ENCODE assay signal across 9 cellular contexts in genomic region chrX:100648601-100649417, GRCh38. TPM values are rescaled to one million over a fixed set of nuclear protein-coding genes. Genes with fewer than 3 reads are reported as not detected.
DNase-seq lines count a peak whose midpoint lies in the region; ATAC-seq and TF ChIP-seq lines count a peak whose summit lies in the region.
"Had no signal": no experiment of that assay in that cellular context is flagged by ENCODE, and none has a peak within 500 bp of the region (broad histone marks: within the 10 kb centered on the region; RNA-seq: fewer than 3 reads in every experiment).

No MANE protein-coding gene starts in this region.

- DNase-seq in NCI-H1105 (lab: John Stamatoyannopoulos, UW) (peak; percentile 8), cerebellar cortex (ENCODE audit: low spot score) (peak; percentile 18), left lobe of liver (ENCODE audit: low spot score) (no peak), tibial nerve (ENCODE audit: low spot score in 2 of 2) (no peak), NCI-H526 (lab: John Stamatoyannopoulos, UW) (no peak)
- DNase-seq in stimulated activated naive B cell treated with anti-CD40 and anti-IgM and Interleukin-4, amounts not matched to agents 10 μg/mL and 1 μg/mL and 100 μg/mL, for 72 hours: no peak
- DNase-seq: activated T-cell treated with anti-CD3 and anti-CD28 coated beads, Interleukin-2, amount 50 U/mL, for 1 hour had no signal

- TF ChIP-seq EP300 in tibial nerve (IDR thresholded peaks at IDR 0.05): no peak

- no peak for TF ChIP-seq CTCF in tibial nerve (IDR thresholded peaks at IDR 0.05)

- TF ChIP-seq POLR2A in tibial nerve (IDR thresholded peaks at IDR 0.05): no peak

- no peak overlapping the region for H3K4me3 Mint-ChIP-seq in stimulated activated naive B cell treated with anti-CD40 and anti-IgM and Interleukin-4, amounts not matched to agents 10 μg/mL and 1 μg/mL and 100 μg/mL, for 72 hours

- no peaks in the 10 kb centered on the region for H3K9me3 Mint-ChIP-seq in stimulated activated naive B cell treated with anti-CD40 and anti-IgM and Interleukin-4, amounts not matched to agents 10 μg/mL and 1 μg/mL and 100 μg/mL, for 72 hours

- H3K27ac ChIP-seq in tibial nerve: peak overlapping the region; percentile 56 to 88 (median 76)

- peaks cover 31 to 36% of the 10 kb centered on the region in 2 donors for H3K27me3 Mint-ChIP-seq in stimulated activated naive B cell treated with anti-CD40 and anti-IgM and Interleukin-4, amounts not matched to agents 10 μg/mL and 1 μg/mL and 100 μg/mL, for 72 hours

- ATAC-seq in left lobe of liver (peak; percentile 42), GM21515 (IDR thresholded peaks at IDR 0.05; ENCODE audit: unreplicated experiment) (no peak)
- ATAC-seq in stimulated activated naive B cell treated with anti-CD40 and anti-IgM and Interleukin-4, amounts not matched to agents 10 μg/mL and 1 μg/mL and 100 μg/mL, for 72 hours (replicated peaks): no peak

- H3K4me1 ChIP-seq in tibial nerve: peaks cover 0 to 51% (median 11%) of the 10 kb centered on the region in 4 donors

- H3K27ac Mint-ChIP-seq in stimulated activated naive B cell treated with anti-CD40 and anti-IgM and Interleukin-4, amounts not matched to agents 10 μg/mL and 1 μg/mL and 100 μg/mL, for 72 hours: no peak overlapping the region

- H3K9me3 ChIP-seq in tibial nerve: no peaks in the 10 kb centered on the region

- no peak overlapping the region for H3K4me3 ChIP-seq in tibial nerve

- no peaks in the 10 kb centered on the region for H3K4me1 Mint-ChIP-seq in stimulated activated naive B cell treated with anti-CD40 and anti-IgM and Interleukin-4, amounts not matched to agents 10 μg/mL and 1 μg/mL and 100 μg/mL, for 72 hours

- peaks cover 0 to 1% of the 10 kb centered on the region in 2 donors for H3K36me3 Mint-ChIP-seq in stimulated activated naive B cell treated with anti-CD40 and anti-IgM and Interleukin-4, amounts not matched to agents 10 μg/mL and 1 μg/mL and 100 μg/mL, for 72 hours

- WGBS in tibial nerve, 2 donors: 37 to 48% methylated on average over 8 of the region's 8 CpGs

- H3K27me3 ChIP-seq in tibial nerve: peaks cover 2 to 9% of the 10 kb centered on the region in 2 donors

- H3K36me3 ChIP-seq in tibial nerve: no peaks in the 10 kb centered on the region

RNA-seq across cellular contexts. Expression of gene SRPX2, which starts 4.8 kb away (rescaled TPM):
- total RNA-seq in left lobe of liver: 3.6 TPM
- 10 to 100 TPM; 50.0 to 91.2 (median 56.7) TPM for total RNA-seq in tibial nerve
- total RNA-seq: OCI-LY7 had no signal

RNA-seq across cellular contexts. Expression of gene TSPAN6, which starts 12.2 kb away (rescaled TPM):
- total RNA-seq in left lobe of liver (35.2 TPM), tibial nerve (10 to 100 TPM; 31.5 to 34.1 (median 32.5) TPM)
- total RNA-seq: OCI-LY7 had no signal

Comparison
In these comparisons a context has a peak if more than half of its experiments do, and no peak if none do; other contexts are left out.
1. DNase-seq: peak in NCI-H1105 (single experiment) and cerebellar cortex (single experiment); none in left lobe of liver (single experiment), tibial nerve (0 of 2), stimulated activated naive B cell treated with anti-CD40 and anti-IgM and Interleukin-4, amounts not matched to agents 10 μg/mL and 1 μg/mL and 100 μg/mL, for 72 hours (single experiment) and NCI-H526 (0 of 2).
2. RNA of gene SRPX2, which starts 4.8 kb away (total RNA-seq): 50.0 to 91.2 TPM in tibial nerve; 3.6 TPM in left lobe of liver (single experiment); every median in the first group is over 10 times any median in the second.